Comparison of ENCODE assay signal across 8 cellular contexts in genomic region chr6:106702451-106703110, GRCh38.
DNase-seq lines count a peak whose midpoint lies in the region; ATAC-seq and TF ChIP-seq lines count a peak whose summit lies in the region.

No MANE protein-coding gene starts in this region.

- ATAC-seq in DND-41 (ENCODE audit: insufficient read depth, low read depth): peak; percentile 94
- peak; percentile 96 for ATAC-seq in GM21447 (IDR thresholded peaks at IDR 0.05; ENCODE audit: unreplicated experiment)
- peak; percentile 95 for ATAC-seq in HG03575 (IDR thresholded peaks at IDR 0.05; ENCODE audit: extremely low read depth, insufficient number of reproducible peaks, low FRiP score, unreplicated experiment)

- TF ChIP-seq CTCF in DND-41 (IDR thresholded peaks at IDR 0.05; ENCODE audit: borderline replicate concordance, extremely low read depth, low read length, poor library complexity, severe bottlenecking) (no peak), left ventricle myocardium inferior (IDR thresholded peaks at IDR 0.05; ENCODE audit: borderline replicate concordance) (no peak)

- H3K79me2 ChIP-seq in DND-41 (ENCODE audit: insufficient read depth, low read length): no peaks in the 10 kb centered on the region

- H3K9me3 Mint-ChIP-seq in activated T-helper 1 cell treated with anti-CD3 and anti-CD28 coated beads, Interleukin-12 subunit alpha, Interleukin-12 subunit beta, Interleukin-2, Interleukin-4 antibody, amounts not matched to agents 30 ng/mL and 10 ng/mL and 1 ng/mL, durations not matched to agents 14 hours and 24 hours and 36 hours: peaks cover 4% of the 10 kb centered on the region

- H3K4me2 ChIP-seq in DND-41 (ENCODE audit: insufficient read depth, low read length): peak overlapping the region; percentile 58

- peak overlapping the region; percentile 4 for H3K27ac Mint-ChIP-seq in activated T-helper 1 cell treated with anti-CD3 and anti-CD28 coated beads, Interleukin-12 subunit alpha, Interleukin-12 subunit beta, Interleukin-2, Interleukin-4 antibody, amounts not matched to agents 30 ng/mL and 10 ng/mL and 1 ng/mL, durations not matched to agents 14 hours and 24 hours and 36 hours

- H3K27me3 ChIP-seq in DND-41 (ENCODE audit: insufficient read depth, low read length, poor library complexity): no peaks in the 10 kb centered on the region
- peaks cover 52% of the 10 kb centered on the region for H3K27me3 ChIP-seq in left ventricle myocardium inferior (ENCODE audit: low read depth)

- H4K20me1 ChIP-seq in DND-41 (ENCODE audit: insufficient read depth, low read length): no peaks in the 10 kb centered on the region

- no peaks in the 10 kb centered on the region for H3K36me3 Mint-ChIP-seq in activated T-helper 1 cell treated with anti-CD3 and anti-CD28 coated beads, Interleukin-12 subunit alpha, Interleukin-12 subunit beta, Interleukin-2, Interleukin-4 antibody, amounts not matched to agents 30 ng/mL and 10 ng/mL and 1 ng/mL, durations not matched to agents 14 hours and 24 hours and 36 hours (ENCODE audit: low read depth)

- peak overlapping the region; percentile 36 for H3K9ac ChIP-seq in DND-41 (ENCODE audit: low read depth, low read length)

- peaks cover 17% of the 10 kb centered on the region for H3K27me3 Mint-ChIP-seq in activated T-helper 1 cell treated with anti-CD3 and anti-CD28 coated beads, Interleukin-12 subunit alpha, Interleukin-12 subunit beta, Interleukin-2, Interleukin-4 antibody, amounts not matched to agents 30 ng/mL and 10 ng/mL and 1 ng/mL, durations not matched to agents 14 hours and 24 hours and 36 hours (ENCODE audit: insufficient read depth)

- H3K4me3 Mint-ChIP-seq in activated T-helper 1 cell treated with anti-CD3 and anti-CD28 coated beads, Interleukin-12 subunit alpha, Interleukin-12 subunit beta, Interleukin-2, Interleukin-4 antibody, amounts not matched to agents 30 ng/mL and 10 ng/mL and 1 ng/mL, durations not matched to agents 14 hours and 24 hours and 36 hours: no peak overlapping the region

- H3K27ac ChIP-seq in DND-41 (ENCODE audit: low read length) (peak overlapping the region; percentile 70), left ventricle myocardium inferior (replicated peaks) (no peak overlapping the region)

- H3K4me3 ChIP-seq in DND-41 (ENCODE audit: low read depth in 1 of 2, low read length in 2 of 2) (peak overlapping the region in 1 of 2 experiments; percentile 41; a peak in 2 of 4 replicates), left ventricle myocardium inferior (no peak overlapping the region)

- DNase-seq in DND-41: peak; percentile 28
- DNase-seq in activated T-helper 1 cell treated with anti-CD3 and anti-CD28 coated beads, Interleukin-12 subunit alpha, Interleukin-12 subunit beta, Interleukin-2, Interleukin-4 antibody, amounts not matched to agents 30 ng/mL and 10 ng/mL and 1 ng/mL, durations not matched to agents 14 hours and 24 hours and 36 hours (ENCODE audit: low spot score): no peak
- DNase-seq in stimulated activated CD4-positive, alpha-beta T cell treated with anti-CD3 and anti-CD28 coated beads, Interleukin-1b, Interleukin-23, amount 100 ng/mL, for 48 hours: no peak
- no peak for DNase-seq in left ventricle myocardium inferior
- no peak for DNase-seq in occipital lobe (lab: John Stamatoyannopoulos, UW)
- no peak for DNase-seq in retina

- peaks cover 18% of the 10 kb centered on the region for H3K4me1 ChIP-seq in DND-41 (ENCODE audit: insufficient read depth, low read length)
- no peaks in the 10 kb centered on the region for H3K4me1 ChIP-seq in left ventricle myocardium inferior

- intact Hi-C loops in activated T-helper 1 cell treated with anti-CD3 and anti-CD28 coated beads, Interleukin-12 subunit alpha, Interleukin-12 subunit beta, Interleukin-2, Interleukin-4 antibody, amounts not matched to agents 30 ng/mL and 10 ng/mL and 1 ng/mL, durations not matched to agents 14 hours and 24 hours and 36 hours (cut with micrococcal nuclease): no loop called here
- intact Hi-C loops in left ventricle myocardium inferior (cut with micrococcal nuclease): no loop called here

- H3K9me3 ChIP-seq in DND-41 (ENCODE audit: insufficient read depth, low read length, severe bottlenecking) (peaks cover 5% of the 10 kb centered on the region), left ventricle myocardium inferior (replicated peaks) (peaks cover 8% of the 10 kb centered on the region)

- H3K36me3 ChIP-seq in DND-41 (ENCODE audit: insufficient read depth, low read length): no peaks in the 10 kb centered on the region
- no peaks in the 10 kb centered on the region for H3K36me3 ChIP-seq in left ventricle myocardium inferior

- H3K4me1 Mint-ChIP-seq in activated T-helper 1 cell treated with anti-CD3 and anti-CD28 coated beads, Interleukin-12 subunit alpha, Interleukin-12 subunit beta, Interleukin-2, Interleukin-4 antibody, amounts not matched to agents 30 ng/mL and 10 ng/mL and 1 ng/mL, durations not matched to agents 14 hours and 24 hours and 36 hours (ENCODE audit: low read depth): no peaks in the 10 kb centered on the region

- peak overlapping the region; percentile 81 for H2AFZ ChIP-seq in DND-41 (ENCODE audit: low read depth, low read length)
